Comparison of ENCODE assay signal across 8 cellular contexts in the genomic region with DNA sequence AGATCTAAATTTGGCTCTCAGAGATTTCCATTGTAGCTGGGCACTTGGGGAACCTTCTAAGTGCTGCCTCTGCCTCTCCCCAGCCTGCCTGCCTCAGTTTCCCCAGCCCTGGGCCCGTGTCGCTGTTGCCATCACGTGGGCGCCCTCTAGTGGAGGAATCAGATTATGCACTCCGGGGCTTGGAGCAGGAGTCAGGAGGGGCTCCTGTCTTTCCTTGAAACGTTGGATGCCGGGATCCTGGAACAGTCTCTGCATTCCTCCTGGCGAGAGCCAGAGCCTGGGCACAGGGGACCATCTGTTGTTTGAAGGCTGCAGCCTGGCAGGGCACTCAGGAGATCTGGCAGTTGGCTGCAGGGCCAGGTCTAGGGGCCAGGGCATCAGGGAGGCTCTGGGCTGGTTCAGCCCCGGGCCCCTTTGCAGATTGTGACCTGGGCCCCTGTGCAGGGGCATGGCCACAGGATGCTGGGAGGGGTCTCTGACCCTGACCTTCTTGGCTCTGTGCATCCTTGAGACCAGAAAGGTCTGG.
DNase-seq lines count a peak whose midpoint lies in the region; ATAC-seq and TF ChIP-seq lines count a peak whose summit lies in the region.

No MANE protein-coding gene starts in this region.

- H3K9me3 ChIP-seq in body of pancreas = no peaks in the 10 kb centered on the region

- no peaks in the 10 kb centered on the region for H3K36me3 Mint-ChIP-seq in HFFc6 (ENCODE audit: low read depth)

- no peaks in the 10 kb centered on the region for H3K27me3 ChIP-seq in body of pancreas

- no peak for TF ChIP-seq POLR2A in body of pancreas (IDR thresholded peaks at IDR 0.05)

- ATAC-seq in body of pancreas = peak; percentile 34
- ATAC-seq in HG03520 (IDR thresholded peaks at IDR 0.05; ENCODE audit: unreplicated experiment) = no peak
- ATAC-seq in HG03135 (IDR thresholded peaks at IDR 0.05; ENCODE audit: unreplicated experiment) = no peak

- intact Hi-C loops in body of pancreas (cut with DNase I) = no loop called here

- H3K4me1 Mint-ChIP-seq in HFFc6 (ENCODE audit: low read depth) = no peaks in the 10 kb centered on the region

- no peaks in the 10 kb centered on the region; the same call in none of the 2 replicates for H3K27me3 Mint-ChIP-seq in HFFc6 (ENCODE audit: insufficient read depth)

- 6 to 8% methylated on average over 5 to 9 of the region's 9 CpGs for WGBS in body of pancreas, 2 donors

- no peaks in the 10 kb centered on the region for H3K9me3 Mint-ChIP-seq in HFFc6

- peak; percentile 99 for TF ChIP-seq CTCF in HFFc6 (IDR thresholded peaks at IDR 0.05)
- peak; percentile 69 to 89 (median 84) for TF ChIP-seq CTCF in body of pancreas (IDR thresholded peaks at IDR 0.05)

- no peak overlapping the region for H3K4me3 Mint-ChIP-seq in HFFc6

- peak in 9 of 14 donors; percentile 10 to 60 (median 23) for DNase-seq in C1 segment of cervical spinal cord (lab: John Stamatoyannopoulos, UW)
- peak; percentile 19 for DNase-seq in HFFc6
- peak; percentile 11 for DNase-seq in T1000 (lab: John Stamatoyannopoulos, UW)
- DNase-seq in body of pancreas = peak; percentile 55 to 74 (median 66)
- DNase-seq in iris pigment epithelial cell (ENCODE audit: low read depth) = peak; percentile 31
- DNase-seq in stimulated activated CD4-positive, alpha-beta T cell treated with anti-CD3 and anti-CD28 coated beads, Interleukin-2, amount 100 ng/mL, for 48 hours = peak; percentile 70 to 74

- no peak overlapping the region for H3K27ac ChIP-seq in body of pancreas

- H3K4me1 ChIP-seq in body of pancreas = peaks cover 23% of the 10 kb centered on the region

- no peak overlapping the region for H3K4me3 ChIP-seq in body of pancreas

- no peak overlapping the region for H3K27ac Mint-ChIP-seq in HFFc6

- H3K36me3 ChIP-seq in body of pancreas (replicated peaks in 1 of 2; ENCODE audit: insufficient read depth in 1 of 2, low read depth in 2 of 2) = peaks cover 0 to 2% of the 10 kb centered on the region in 2 donors

Comparison
In these comparisons a context has a peak if more than half of its experiments do, and no peak if none do; other contexts are left out.
1. DNase-seq: peak in every context shown above with its lines; median percentile 72 in stimulated activated CD4-positive, alpha-beta T cell treated with anti-CD3 and anti-CD28 coated beads, Interleukin-2, amount 100 ng/mL, for 48 hours; 66 in body of pancreas; 31 in iris pigment epithelial cell; 23 in C1 segment of cervical spinal cord; 19 in HFFc6; 11 in T1000.